ENCODE assay signal across 24 cellular contexts in the genomic region with DNA sequence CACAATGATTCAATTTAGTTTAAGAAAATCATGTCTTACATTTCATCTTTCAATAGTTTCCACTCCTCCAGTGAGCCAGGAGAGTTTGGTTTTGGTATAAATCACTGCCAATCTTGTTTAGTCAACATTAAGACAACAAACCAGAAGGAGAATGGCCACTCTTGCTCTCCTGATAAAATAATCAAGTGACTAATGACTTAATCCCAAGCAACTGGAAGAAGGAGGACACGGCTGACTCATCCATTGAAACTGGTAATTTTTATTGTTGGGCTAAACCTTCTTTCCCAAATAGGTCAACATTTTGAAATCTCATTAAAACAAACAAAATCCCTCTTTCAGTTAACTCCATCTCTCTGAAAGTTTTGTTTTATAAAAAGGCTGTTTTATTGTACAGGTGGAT.
DNase-seq lines count a peak whose midpoint lies in the region; ATAC-seq lines count a peak whose summit lies in the region.
"Had no signal": no experiment of that assay in that cellular context is flagged by ENCODE, and none has a peak within 500 bp of the region (broad histone marks: within the 10 kb centered on the region; RNA-seq: fewer than 3 reads in every experiment).

No MANE protein-coding gene starts in this region.

- no peak overlapping the region for H2BK5ac ChIP-seq in mesenchymal stem cell (ENCODE audit: low read depth, low read length, poor library complexity, severe bottlenecking)

- no peak overlapping the region for H3K18ac ChIP-seq in mesenchymal stem cell (ENCODE audit: low read depth in 1 of 2, low read length in 2 of 2)

- H2BK120ac ChIP-seq in mesenchymal stem cell (ENCODE audit: low read depth, low read length), result no peak overlapping the region

- no peak overlapping the region for H4K8ac ChIP-seq in mesenchymal stem cell (ENCODE audit: low read length)

- H2BK15ac ChIP-seq in mesenchymal stem cell (ENCODE audit: low read depth, poor library complexity, severe bottlenecking), result no peak overlapping the region

- H3K23ac ChIP-seq in mesenchymal stem cell (ENCODE audit: low read length in 2 of 2), result no peak overlapping the region

- no peaks in the 10 kb centered on the region for H3K4me1 ChIP-seq in mesenchymal stem cell (ENCODE audit: control insufficient read depth, insufficient read depth, low read depth, low read length)
- H3K4me1 ChIP-seq: esophagus muscularis mucosa had no signal

- no peak overlapping the region for H3K9ac ChIP-seq in mesenchymal stem cell (ENCODE audit: low read length)
- H3K9ac ChIP-seq: KMS-11 had no signal

- no peaks in the 10 kb centered on the region for H3K9me3 ChIP-seq in MG63
- no peaks in the 10 kb centered on the region for H3K9me3 ChIP-seq in mesenchymal stem cell (ENCODE audit: control insufficient read depth, low read length)
- H3K9me3 ChIP-seq: esophagus muscularis mucosa, thoracic aorta had no signal

- H3K27me3 ChIP-seq in MG63, result no peaks in the 10 kb centered on the region
- H3K27me3 ChIP-seq in mesenchymal stem cell (ENCODE audit: control insufficient read depth in 1 of 2, insufficient read depth in 1 of 2, low read length in 2 of 2), result no peaks in the 10 kb centered on the region
- H3K27me3 ChIP-seq: esophagus muscularis mucosa had no signal

- H3K4ac ChIP-seq in mesenchymal stem cell (ENCODE audit: low read depth in 1 of 2, low read length in 2 of 2), result no peak overlapping the region

- H3K79me1 ChIP-seq in mesenchymal stem cell (replicated peaks; ENCODE audit: low read length, poor library complexity, severe bottlenecking), result no peaks in the 10 kb centered on the region

- H3K4me3 ChIP-seq in MG63, result no peak overlapping the region
- no peak overlapping the region for H3K4me3 ChIP-seq in mesenchymal stem cell (ENCODE audit: insufficient read depth in 1 of 2, low read depth in 1 of 2, low read length in 2 of 2)
- H3K4me3 ChIP-seq: esophagus muscularis mucosa, GM12878, thoracic aorta had no signal

- H3K36me3 ChIP-seq in MG63 (no peaks in the 10 kb centered on the region), mesenchymal stem cell (ENCODE audit: control insufficient read depth in 1 of 2, insufficient read depth in 2 of 2, low read depth in 1 of 2, low read length in 2 of 2) (no peaks in the 10 kb centered on the region)
- H3K36me3 ChIP-seq: esophagus muscularis mucosa, thoracic aorta had no signal

- H2BK12ac ChIP-seq in mesenchymal stem cell (ENCODE audit: low read length in 2 of 2), result no peak overlapping the region

- ATAC-seq in GM19328 (IDR thresholded peaks at IDR 0.05; ENCODE audit: unreplicated experiment), result no peak
- ATAC-seq in HG03039 (IDR thresholded peaks at IDR 0.05; ENCODE audit: unreplicated experiment), result no peak
- ATAC-seq: GM12878; stimulated activated memory B cell treated with anti-CD40 and anti-IgM and Interleukin-4, amounts not matched to agents 10 μg/mL and 1 μg/mL and 100 μg/mL, for 72 hours had no signal

- no peak overlapping the region for H2AK5ac ChIP-seq in mesenchymal stem cell (ENCODE audit: low read length, severe bottlenecking)

- peak; percentile 27 for DNase-seq in EL
- peak; percentile 10 for DNase-seq in MG63
- DNase-seq in epithelial cell of prostate (ENCODE audit: low read depth, low spot score), result peak; percentile 22
- DNase-seq in mesenchymal stem cell, result peak; percentile 46
- DNase-seq in NOMO-1 treated with dmso at 0.1 percent for 144 hours (lab: John Stamatoyannopoulos, UW; ENCODE audit: unreplicated experiment), result no peak
- DNase-seq in T-helper 2 cell, result no peak
- DNase-seq: activated naive CD4-positive, alpha-beta T cell treated with anti-CD3 and anti-CD28 coated beads, Interleukin-2, amount 50 U/mL, for 16 hours; aorta; CD4-positive, alpha-beta T cell; cerebellar nuclear complex; DMS153; immature natural killer cell; NCI-H187; NCI-H526 treated with DMSO at 0.1 percent for 48 hours; Right ventricle myocardium superior; small intestine; stimulated activated CD4-positive, alpha-beta T cell treated with anti-CD3 and anti-CD28 coated beads, Interleukin-2, amount 100 ng/mL, for 24 hours had no signal

- no peak overlapping the region for H3K14ac ChIP-seq in mesenchymal stem cell (ENCODE audit: low read length in 2 of 2)

- WGBS in mesenchymal stem cell, result 0% methylated on average over 1 of the region's 1 CpG

- no peak overlapping the region for H2AFZ ChIP-seq in mesenchymal stem cell (ENCODE audit: low read depth, low read length)

- no peak overlapping the region for H4K91ac ChIP-seq in mesenchymal stem cell (ENCODE audit: low read length)

- no peak overlapping the region for H3K27ac ChIP-seq in epithelial cell of prostate
- no peak overlapping the region for H3K27ac ChIP-seq in mesenchymal stem cell (ENCODE audit: low read length, poor library complexity, severe bottlenecking)
- H3K27ac ChIP-seq: esophagus muscularis mucosa, KMS-11, thoracic aorta had no signal

- no peak overlapping the region for H3K4me2 ChIP-seq in mesenchymal stem cell (ENCODE audit: low read length, poor library complexity, severe bottlenecking)
- H3K4me2 ChIP-seq: KMS-11 had no signal

Comparison
In these comparisons a context has a peak if more than half of its experiments do, and no peak if none do; other contexts are left out.
1. DNase-seq: peak in EL (single experiment), MG63 (single experiment), epithelial cell of prostate (single experiment) and mesenchymal stem cell (single experiment); none in NOMO-1 treated with dmso at 0.1 percent for 144 hours (single experiment) and T-helper 2 cell (0 of 5).